1 cellular context compared by ENCODE assay signal in genomic region chr11:12950681-12951080, GRCh38.
A peak's percentile ranks its signal among the peaks of the same experiment; 100 is the strongest.
TF ChIP-seq lines count a peak whose summit lies in the region.

No MANE protein-coding gene starts in this region.

TF ChIP-seq in K562, 482 proteins besides CTCF, POLR2A, EP300 and RAD21 (continued from another document and continues in another):
- TF ChIP-seq CREB5 (CRISPR knock-in tag; IDR thresholded peaks at IDR 0.05) (no peak), JUNB (CRISPR knock-in tag; conservative IDR thresholded peaks at IDR 0.05) (no peak), MECOM (CRISPR knock-in tag; IDR thresholded peaks at IDR 0.05) (no peak), REST (CRISPR knock-in tag; IDR thresholded peaks at IDR 0.05; ENCODE audit: low read depth) (no peak), ZNF354B (CRISPR knock-in tag; IDR thresholded peaks at IDR 0.05) (no peak), ZNF140 (CRISPR knock-in tag; IDR thresholded peaks at IDR 0.05) (no peak), SFPQ (IDR thresholded peaks at IDR 0.05; ENCODE audit: low read depth, low read length) (no peak), HMG20A (CRISPR knock-in tag; conservative IDR thresholded peaks at IDR 0.05) (no peak), KDM5B (IDR thresholded peaks at IDR 0.05; ENCODE audit: insufficient replicate concordance, low read depth, low read length) (no peak), L3MBTL2 (IDR thresholded peaks at IDR 0.05) (peak; percentile 24; the same call in 1 of the 2 replicates), IRF1 (CRISPR knock-in tag; IDR thresholded peaks at IDR 0.05; ENCODE audit: borderline replicate concordance) (no peak), RFX7 (CRISPR knock-in tag; IDR thresholded peaks at IDR 0.05) (no peak), ZSCAN32 (CRISPR knock-in tag; IDR thresholded peaks at IDR 0.05) (peak; percentile 87), RUNX1 (IDR thresholded peaks at IDR 0.05; ENCODE audit: low read depth) (no peak), CHD2 (IDR thresholded peaks at IDR 0.05; ENCODE audit: low read depth, low read length) (no peak), CEBPB (tag; IDR thresholded peaks at IDR 0.05) (peak; percentile 56; the same call in 1 of the 2 replicates), NFE2 (IDR thresholded peaks at IDR 0.05; ENCODE audit: low read depth) (no peak), STAG1 (CRISPR knock-in tag; IDR thresholded peaks at IDR 0.05; ENCODE audit: borderline replicate concordance) (no peak), ZNF253 (CRISPR knock-in tag; conservative IDR thresholded peaks at IDR 0.05) (no peak), SIRT6 (IDR thresholded peaks at IDR 0.05; ENCODE audit: low read depth, low read length) (no peak), TBP (optimal IDR thresholded peaks at IDR 0.05; ENCODE audit: low read depth, low read length) (no peak), RREB1 (CRISPR knock-in tag; IDR thresholded peaks at IDR 0.05) (no peak), ZBTB40 (IDR thresholded peaks at IDR 0.05) (peak; percentile 47; the same call in 1 of the 2 replicates), ZBTB40 (CRISPR knock-in tag; IDR thresholded peaks at IDR 0.05) (no peak), ZNF764 (CRISPR knock-in tag; IDR thresholded peaks at IDR 0.05; ENCODE audit: low read depth) (no peak), NR4A1 (CRISPR knock-in tag; IDR thresholded peaks at IDR 0.05) (no peak), NR4A1 (tag; IDR thresholded peaks at IDR 0.05) (no peak), OTX1 (CRISPR knock-in tag; IDR thresholded peaks at IDR 0.05) (no peak), ATF3 (IDR thresholded peaks at IDR 0.05) (peak; percentile 90), ATF3 (CRISPR knock-in tag; conservative IDR thresholded peaks at IDR 0.05) (no peak), GABPB2 (CRISPR knock-in tag; conservative IDR thresholded peaks at IDR 0.05) (no peak), ATF4 (CRISPR knock-in tag; IDR thresholded peaks at IDR 0.05) (peak; percentile 92)
